ENCODE assay signal across 8 cellular contexts in genomic region chr2:190318931-190319556, GRCh38. TPM values are rescaled to one million over a fixed set of nuclear protein-coding genes. Genes with fewer than 3 reads are reported as not detected.
DNase-seq lines count a peak whose midpoint lies in the region; ATAC-seq and TF ChIP-seq lines count a peak whose summit lies in the region.

No MANE protein-coding gene starts in this region.

- no peak for TF ChIP-seq POLR2A in lower leg skin (IDR thresholded peaks at IDR 0.05)

- H3K36me3 ChIP-seq in Panc1 (ENCODE audit: control insufficient read depth, insufficient read depth, low read length) (no peaks in the 10 kb centered on the region), thoracic aorta (no peaks in the 10 kb centered on the region)

- in situ Hi-C loops in Panc1 (cut with HindIII; ENCODE audit: low pct_unique_long_range_greater_than_20kb, low sequenced_read_pairs): no loop called here

- H3K27ac Mint-ChIP-seq in chondrocyte (ENCODE audit: unreplicated experiment): peak overlapping the region; percentile 95

- H3K27me3 ChIP-seq in Panc1 (ENCODE audit: control insufficient read depth, insufficient read depth, low read length) (no peaks in the 10 kb centered on the region), thoracic aorta (replicated peaks; ENCODE audit: insufficient read depth) (no peaks in the 10 kb centered on the region)

- intact Hi-C loops in Panc1 (cut with micrococcal nuclease; ENCODE audit: unreplicated experiment) (no loop called here), lower leg skin (cut with DNase I; ENCODE audit: low total_unique reads) (no loop called here)

- WGBS in lower leg skin, 2 donors: 0 to 2% methylated on average over 13 of the region's 13 CpGs

- H3K4me1 ChIP-seq in Panc1 (ENCODE audit: control insufficient read depth, insufficient read depth, low read length): peaks cover 23% of the 10 kb centered on the region
- H3K4me1 ChIP-seq in thoracic aorta (ENCODE audit: control insufficient read depth in 1 of 2, low read depth in 2 of 2): peaks cover 16 to 42% of the 10 kb centered on the region in 2 donors

- no TSS peak for BruUV-seq in Panc1 (replicated peaks; lab: Mats Ljungman, UMichigan)

- H3K4me1 Mint-ChIP-seq in chondrocyte (ENCODE audit: low read depth): peaks cover 48% of the 10 kb centered on the region

- H3K4me3 ChIP-seq in Panc1 (ENCODE audit: low read depth in 2 of 2, low read length in 2 of 2) (peak overlapping the region; percentile 76 to 87), lower leg skin (ENCODE audit: low read depth, poor library complexity, severe bottlenecking) (peak overlapping the region; percentile 50), thoracic aorta (peak overlapping the region; percentile 72)

- no peaks in the 10 kb centered on the region for H3K9me3 Mint-ChIP-seq in chondrocyte (ENCODE audit: low read depth)

- CTCF ChIA-PET in Panc1 (lab: Charles Lee): interaction anchor here (1.6 kb wide), 1 partner anchor 24 kb away, joined by 5 read pairs; the partner anchor contains the start of gene INPP1

- peak overlapping the region; percentile 54 for H3K27ac ChIP-seq in 22Rv1
- peak overlapping the region; percentile 77 for H3K27ac ChIP-seq in Panc1 (ENCODE audit: low read length)
- H3K27ac ChIP-seq in thoracic aorta: peak overlapping the region; percentile 75 to 83

- TF ChIP-seq CTCF in 22Rv1 (IDR thresholded peaks at IDR 0.05): no peak
- no peak for TF ChIP-seq CTCF in Panc1 (IDR thresholded peaks at IDR 0.05)
- no peak for TF ChIP-seq CTCF in chondrocyte (IDR thresholded peaks at IDR 0.05)
- TF ChIP-seq CTCF in lower leg skin (IDR thresholded peaks at IDR 0.05): no peak
- no peak for TF ChIP-seq CTCF in thoracic aorta (IDR thresholded peaks at IDR 0.05)

- no peaks in the 10 kb centered on the region for H3K27me3 Mint-ChIP-seq in chondrocyte (ENCODE audit: low read depth)

- H3K9me3 ChIP-seq in Panc1 (ENCODE audit: control insufficient read depth, insufficient read depth, low read depth, low read length) (no peaks in the 10 kb centered on the region), thoracic aorta (no peaks in the 10 kb centered on the region)

- POLR2A ChIA-PET in Panc1 (lab: Charles Lee): interaction anchor here (0.6 kb wide), 1 partner anchor 142 kb away, joined by 3 read pairs; no protein-coding TSS in a partner anchor

- peak; percentile 44 for ATAC-seq in GM18498 (IDR thresholded peaks at IDR 0.05; ENCODE audit: unreplicated experiment)
- ATAC-seq in HG02943 (IDR thresholded peaks at IDR 0.05; ENCODE audit: low read depth, unreplicated experiment): peak; percentile 40
- peak; percentile 29 for ATAC-seq in Panc1
- ATAC-seq in thoracic aorta (ENCODE audit: insufficient number of reproducible peaks, low FRiP score, low read depth): no peak
- no peak for ATAC-seq in GM18858 (IDR thresholded peaks at IDR 0.05; ENCODE audit: unreplicated experiment)

- no peak for DNase-seq in Panc1 (ENCODE audit: low read depth, low spot score)
- DNase-seq in chondrocyte (ENCODE audit: low spot score): no peak
- no peak for DNase-seq in lower leg skin (ENCODE audit: low spot score in 2 of 2)
- DNase-seq in thoracic aorta (ENCODE audit: low spot score): no peak

- peak overlapping the region; percentile 96 for H3K4me3 Mint-ChIP-seq in chondrocyte (ENCODE audit: unreplicated experiment)

- H3K36me3 Mint-ChIP-seq in chondrocyte (ENCODE audit: low read depth): no peaks in the 10 kb centered on the region

RNA-seq across cellular contexts. Expression of gene HIBCH, which starts 0.6 kb away (rescaled TPM):
- total RNA-seq in Panc1 (2021; ENCODE audit: unreplicated experiment): 21.7 TPM
- polyA plus RNA-seq in Panc1 (2012; ENCODE audit: insufficient read length): 15.3 TPM
- total RNA-seq in chondrocyte: 19.1 to 32.4 TPM (median 20.7 TPM) in 3 replicates
- total RNA-seq in lower leg skin: 10 to 100 TPM; 10.0 to 21.4 (median 18.4) TPM
- total RNA-seq in thoracic aorta: 10 to 100 TPM; 31.4 to 34.4 TPM

RNA-seq across cellular contexts. Expression of gene INPP1, which starts 24.3 kb away (rescaled TPM):
- total RNA-seq in Panc1 (2021; ENCODE audit: unreplicated experiment) (10.8 TPM), chondrocyte (14.2 to 15.4 TPM (median 14.4 TPM) in 3 replicates), lower leg skin (10 to 100 TPM; 10.9 to 12.0 (median 11.9) TPM), thoracic aorta (10 to 100 TPM; 13.0 to 36.6 TPM)
- polyA plus RNA-seq in Panc1 (2012; ENCODE audit: insufficient read length): 6.8 TPM

Comparison
In these comparisons a context has a peak if more than half of its experiments do, and no peak if none do; other contexts are left out.
1. ATAC-seq: peak in GM18498 (single experiment), HG02943 (single experiment) and Panc1 (single experiment); none in thoracic aorta (single experiment) and GM18858 (single experiment).
2. Peak in every context shown above with its lines, with median percentiles within 50 percentile points of each other: H3K27ac ChIP-seq and H3K4me3 ChIP-seq.